In the genomic region with DNA sequence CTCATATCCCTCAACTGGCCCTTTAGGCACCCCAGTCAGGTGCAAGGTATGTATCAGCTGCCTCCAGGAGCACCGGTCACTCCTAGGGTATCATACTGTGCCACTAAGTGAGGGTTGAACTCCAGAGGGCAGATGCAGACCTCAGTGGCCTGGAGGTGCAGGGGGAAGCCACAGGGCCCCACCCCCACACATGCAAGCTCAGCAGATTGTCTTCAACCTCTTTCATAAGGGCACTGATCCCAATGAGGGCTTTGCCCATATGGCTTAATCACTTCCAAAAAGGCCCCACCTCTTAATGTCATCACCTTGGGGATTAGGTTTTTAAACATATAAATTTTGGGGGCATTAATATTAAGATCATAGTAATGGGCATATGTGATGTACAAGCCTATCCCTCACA, we compare ENCODE assay signal across 11 cellular contexts. TPM values are rescaled to one million over a fixed set of nuclear protein-coding genes. Genes with fewer than 3 reads are reported as not detected.
"Had no signal": no experiment of that assay in that cellular context is flagged by ENCODE, and none has a peak within 500 bp of the region (broad histone marks: within the 10 kb centered on the region; RNA-seq: fewer than 3 reads in every experiment).

No MANE protein-coding gene starts in this region.

- H3K4me3 ChIP-seq: GM23248, HAP-1 had no signal

- H3K9ac ChIP-seq: GM23248, KMS-11 had no signal

- H3K27ac ChIP-seq: GM23248, HL-60, KMS-11 had no signal

- H2AFZ ChIP-seq: GM23248 had no signal

- H3K4me2 ChIP-seq: KMS-11 had no signal

- H3K9me3 ChIP-seq: HAP-1 had no signal

- DNase-seq: GM23248, GOT3, H7, HFFc6, KBM-7 had no signal

- H3K4me1 ChIP-seq: HAP-1 had no signal

- H3K36me3 ChIP-seq: HAP-1 had no signal

- ATAC-seq: HCT116 had no signal

RNA-seq across cellular contexts. Expression of a gene that starts 28.2 kb away (rescaled TPM):
- total RNA-seq: GM23248, H4, HT1080 had no signal
